In genomic region chr2:3669656-3670055, GRCh38 we compare ENCODE assay signal across 16 cellular contexts. TPM values are rescaled to one million over a fixed set of nuclear protein-coding genes. Genes with fewer than 3 reads are reported as not detected.
DNase-seq lines count a peak whose midpoint lies in the region; ATAC-seq and TF ChIP-seq lines count a peak whose summit lies in the region.
"Had no signal": no experiment of that assay in that cellular context is flagged by ENCODE, and none has a peak within 500 bp of the region (broad histone marks: within the 10 kb centered on the region; RNA-seq: fewer than 3 reads in every experiment).

No MANE protein-coding gene starts in this region.

- POLR2A ChIA-PET in activated CD4-positive, alpha-beta memory T cell treated with anti-CD3 and anti-CD28 coated beads, Interleukin-2, amount 10 ng/mL, durations not matched to agents 7 days and 5 days (lab: Charles Lee) = no interaction called here
- POLR2A ChIA-PET in activated CD4-positive, alpha-beta memory T cell treated with anti-CD3 and anti-CD28 coated beads for 36 hours (lab: Charles Lee) = no interaction called here

- H3K27me3 ChIP-seq in colonic mucosa = no peaks in the 10 kb centered on the region
- no peaks in the 10 kb centered on the region for H3K27me3 ChIP-seq in upper lobe of right lung
- H3K27me3 ChIP-seq: BLaER1 had no signal

- ATAC-seq in upper lobe of right lung (no peak), HG03378 (IDR thresholded peaks at IDR 0.05; ENCODE audit: unreplicated experiment) (no peak)
- ATAC-seq in stimulated activated naive CD8-positive, alpha-beta T cell treated with anti-CD3 and anti-CD28 coated beads, Interleukin-15, amount 100 ng/mL, for 72 hours = no peak

- H3K27ac Mint-ChIP-seq in activated CD4-positive, alpha-beta memory T cell treated with anti-CD3 and anti-CD28 coated beads, Interleukin-2, amount 10 ng/mL, durations not matched to agents 7 days and 5 days = no peak overlapping the region
- H3K27ac Mint-ChIP-seq in activated CD4-positive, alpha-beta memory T cell treated with anti-CD3 and anti-CD28 coated beads for 36 hours = no peak overlapping the region
- peak overlapping the region in 1 of 2 donors; percentile 37 for H3K27ac Mint-ChIP-seq in stimulated activated naive CD8-positive, alpha-beta T cell treated with anti-CD3 and anti-CD28 coated beads, Interleukin-15, amount 100 ng/mL, for 72 hours
- H3K27ac Mint-ChIP-seq: CD8-positive, alpha-beta memory T cell had no signal

- peak; percentile 6 for DNase-seq in activated CD4-positive, alpha-beta memory T cell treated with anti-CD3 and anti-CD28 coated beads, Interleukin-2, amount 10 ng/mL, durations not matched to agents 7 days and 5 days
- DNase-seq in activated CD4-positive, alpha-beta memory T cell treated with anti-CD3 and anti-CD28 coated beads for 36 hours = no peak
- DNase-seq in colonic mucosa (peak; percentile 8), mesenteric fat pad (ENCODE audit: low spot score) (peak; percentile 55), upper lobe of right lung (peak; percentile 40), pons (ENCODE audit: low spot score) (no peak)
- DNase-seq in stimulated activated naive CD8-positive, alpha-beta T cell treated with anti-CD3 and anti-CD28 coated beads, Interleukin-15, amount 100 ng/mL, for 72 hours = no peak
- DNase-seq: Caco-2; CD8-positive, alpha-beta memory T cell; GM23248 had no signal

- H3K27ac ChIP-seq in colonic mucosa = no peak overlapping the region
- no peak overlapping the region for H3K27ac ChIP-seq in upper lobe of right lung
- H3K27ac ChIP-seq: 22Rv1, BLaER1, GM23248 had no signal

- no peak overlapping the region for H3K4me3 Mint-ChIP-seq in activated CD4-positive, alpha-beta memory T cell treated with anti-CD3 and anti-CD28 coated beads, Interleukin-2, amount 10 ng/mL, durations not matched to agents 7 days and 5 days
- H3K4me3 Mint-ChIP-seq in activated CD4-positive, alpha-beta memory T cell treated with anti-CD3 and anti-CD28 coated beads for 36 hours = no peak overlapping the region
- H3K4me3 Mint-ChIP-seq in stimulated activated naive CD8-positive, alpha-beta T cell treated with anti-CD3 and anti-CD28 coated beads, Interleukin-15, amount 100 ng/mL, for 72 hours = no peak overlapping the region
- H3K4me3 Mint-ChIP-seq: CD8-positive, alpha-beta memory T cell had no signal

- H3K9me3 ChIP-seq in colonic mucosa (no peaks in the 10 kb centered on the region), upper lobe of right lung (no peaks in the 10 kb centered on the region)
- H3K9me3 ChIP-seq: BLaER1, Caco-2 had no signal

- no peak for TF ChIP-seq CTCF in colonic mucosa (IDR thresholded peaks at IDR 0.05)
- TF ChIP-seq CTCF in upper lobe of right lung (IDR thresholded peaks at IDR 0.05) = no peak

- intact Hi-C loops in activated CD4-positive, alpha-beta memory T cell treated with anti-CD3 and anti-CD28 coated beads for 36 hours (cut with micrococcal nuclease) = no loop called here
- intact Hi-C loops in colonic mucosa (cut with DNase I) = no loop called here
- intact Hi-C loops in upper lobe of right lung (cut with DNase I) = no loop called here

- H3K36me3 ChIP-seq in colonic mucosa (no peaks in the 10 kb centered on the region), upper lobe of right lung (no peaks in the 10 kb centered on the region)
- H3K36me3 ChIP-seq: BLaER1 had no signal

- CTCF ChIA-PET in activated CD4-positive, alpha-beta memory T cell treated with anti-CD3 and anti-CD28 coated beads, Interleukin-2, amount 10 ng/mL, durations not matched to agents 7 days and 5 days (lab: Charles Lee) = no interaction called here
- CTCF ChIA-PET in activated CD4-positive, alpha-beta memory T cell treated with anti-CD3 and anti-CD28 coated beads for 36 hours (lab: Charles Lee) = no interaction called here

- H3K4me1 ChIP-seq in colonic mucosa (no peaks in the 10 kb centered on the region), upper lobe of right lung (no peaks in the 10 kb centered on the region)
- H3K4me1 ChIP-seq: Caco-2 had no signal

- H3K9me3 Mint-ChIP-seq in activated CD4-positive, alpha-beta memory T cell treated with anti-CD3 and anti-CD28 coated beads, Interleukin-2, amount 10 ng/mL, durations not matched to agents 7 days and 5 days = no peaks in the 10 kb centered on the region
- no peaks in the 10 kb centered on the region for H3K9me3 Mint-ChIP-seq in activated CD4-positive, alpha-beta memory T cell treated with anti-CD3 and anti-CD28 coated beads for 36 hours
- no peaks in the 10 kb centered on the region for H3K9me3 Mint-ChIP-seq in stimulated activated naive CD8-positive, alpha-beta T cell treated with anti-CD3 and anti-CD28 coated beads, Interleukin-15, amount 100 ng/mL, for 72 hours
- H3K9me3 Mint-ChIP-seq: CD8-positive, alpha-beta memory T cell had no signal

- H3K27me3 Mint-ChIP-seq in activated CD4-positive, alpha-beta memory T cell treated with anti-CD3 and anti-CD28 coated beads, Interleukin-2, amount 10 ng/mL, durations not matched to agents 7 days and 5 days = no peaks in the 10 kb centered on the region
- peaks cover 7% of the 10 kb centered on the region for H3K27me3 Mint-ChIP-seq in activated CD4-positive, alpha-beta memory T cell treated with anti-CD3 and anti-CD28 coated beads for 36 hours
- peaks cover 27% of the 10 kb centered on the region for H3K27me3 Mint-ChIP-seq in stimulated activated naive CD8-positive, alpha-beta T cell treated with anti-CD3 and anti-CD28 coated beads, Interleukin-15, amount 100 ng/mL, for 72 hours

- H3K4me3 ChIP-seq in colonic mucosa = no peak overlapping the region
- H3K4me3 ChIP-seq in upper lobe of right lung = no peak overlapping the region
- H3K4me3 ChIP-seq: BLaER1, GM23248 had no signal

- H3K4me1 Mint-ChIP-seq in activated CD4-positive, alpha-beta memory T cell treated with anti-CD3 and anti-CD28 coated beads, Interleukin-2, amount 10 ng/mL, durations not matched to agents 7 days and 5 days = peaks cover 2% of the 10 kb centered on the region
- H3K4me1 Mint-ChIP-seq in activated CD4-positive, alpha-beta memory T cell treated with anti-CD3 and anti-CD28 coated beads for 36 hours (ENCODE audit: low read depth) = no peaks in the 10 kb centered on the region
- no peaks in the 10 kb centered on the region for H3K4me1 Mint-ChIP-seq in stimulated activated naive CD8-positive, alpha-beta T cell treated with anti-CD3 and anti-CD28 coated beads, Interleukin-15, amount 100 ng/mL, for 72 hours
- H3K4me1 Mint-ChIP-seq: CD8-positive, alpha-beta memory T cell had no signal

- no peaks in the 10 kb centered on the region for H3K36me3 Mint-ChIP-seq in activated CD4-positive, alpha-beta memory T cell treated with anti-CD3 and anti-CD28 coated beads, Interleukin-2, amount 10 ng/mL, durations not matched to agents 7 days and 5 days (ENCODE audit: low read depth)
- no peaks in the 10 kb centered on the region for H3K36me3 Mint-ChIP-seq in activated CD4-positive, alpha-beta memory T cell treated with anti-CD3 and anti-CD28 coated beads for 36 hours
- H3K36me3 Mint-ChIP-seq: CD8-positive, alpha-beta memory T cell had no signal

- H3K9ac ChIP-seq in colonic mucosa (ENCODE audit: low read depth in 2 of 2, low read length in 2 of 2) = no peak overlapping the region
- H3K9ac ChIP-seq: BLaER1, GM23248 had no signal

RNA-seq across cellular contexts. Expression of gene ALLC, which starts 11.7 kb away (rescaled TPM):
- not detected for total RNA-seq in activated CD4-positive, alpha-beta memory T cell treated with anti-CD3 and anti-CD28 coated beads, Interleukin-2, amount 10 ng/mL, durations not matched to agents 7 days and 5 days
- total RNA-seq in activated CD4-positive, alpha-beta memory T cell treated with anti-CD3 and anti-CD28 coated beads for 36 hours = not detected
- total RNA-seq in colonic mucosa (not detected), mesenteric fat pad (not detected), upper lobe of right lung (not detected)
- total RNA-seq: A673; Caco-2; CD8-positive, alpha-beta memory T cell; GM23248; HT1080 had no signal

RNA-seq across cellular contexts. Expression of gene DCDC2C, which starts 33.7 kb away (rescaled TPM):
- total RNA-seq in activated CD4-positive, alpha-beta memory T cell treated with anti-CD3 and anti-CD28 coated beads, Interleukin-2, amount 10 ng/mL, durations not matched to agents 7 days and 5 days = not detected
- total RNA-seq in activated CD4-positive, alpha-beta memory T cell treated with anti-CD3 and anti-CD28 coated beads for 36 hours = not detected
- total RNA-seq in colonic mucosa (not detected), mesenteric fat pad (not detected), upper lobe of right lung (not detected)
- total RNA-seq: Caco-2; CD8-positive, alpha-beta memory T cell; Daoy; GM23248 had no signal

Comparison
In these comparisons a context has a peak if more than half of its experiments do, and no peak if none do; other contexts are left out.
1. DNase-seq: peak in activated CD4-positive, alpha-beta memory T cell treated with anti-CD3 and anti-CD28 coated beads, Interleukin-2, amount 10 ng/mL, durations not matched to agents 7 days and 5 days (single experiment), colonic mucosa (single experiment), mesenteric fat pad (single experiment) and upper lobe of right lung (single experiment); none in activated CD4-positive, alpha-beta memory T cell treated with anti-CD3 and anti-CD28 coated beads for 36 hours (single experiment), pons (single experiment) and stimulated activated naive CD8-positive, alpha-beta T cell treated with anti-CD3 and anti-CD28 coated beads, Interleukin-15, amount 100 ng/mL, for 72 hours (0 of 2).